Comparison of ENCODE assay signal across 14 cellular contexts in the genomic region with DNA sequence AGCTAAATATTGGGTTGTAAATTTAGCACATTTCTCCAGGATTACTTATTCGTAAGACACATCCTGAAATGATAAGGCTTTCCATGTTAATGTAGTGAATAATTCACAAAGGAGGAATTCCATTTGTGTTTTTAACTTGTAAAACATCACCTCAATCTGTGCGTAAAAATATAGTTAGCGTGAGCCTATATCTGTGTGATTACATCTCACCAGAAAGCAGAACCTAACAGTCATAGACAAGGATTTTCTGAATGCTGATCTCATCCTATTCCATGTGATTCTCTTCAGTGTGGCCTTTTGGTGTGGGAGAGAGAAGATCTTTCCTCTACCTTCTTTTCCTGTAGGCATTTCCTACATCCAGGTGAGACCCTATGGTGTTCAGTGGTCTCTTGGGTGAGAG.
DNase-seq lines count a peak whose midpoint lies in the region; ATAC-seq, FAIRE-seq and TF ChIP-seq lines count a peak whose summit lies in the region.
"Had no signal": no experiment of that assay in that cellular context is flagged by ENCODE, and none has a peak within 500 bp of the region (broad histone marks: within the 10 kb centered on the region; RNA-seq: fewer than 3 reads in every experiment).

No MANE protein-coding gene starts in this region.

- ATAC-seq in HG03378 (IDR thresholded peaks at IDR 0.05; ENCODE audit: unreplicated experiment), result no peak

- FAIRE-seq in endothelial cell of umbilical vein (lab: Jason Lieb, UNC), result no peak
- FAIRE-seq: GM18507 had no signal

- POLR2A ChIA-PET in MCF 10A (lab: Yijun Ruan, JAX) (interaction anchor here (1.3 to 2.9 kb wide), 3 partner anchors 9 to 143 kb away, joined by 3 to 10 read pairs (median 6); no protein-coding TSS in a partner anchor), endothelial cell of umbilical vein (lab: Charles Lee) (no interaction called here)

- TF ChIP-seq POLR2A in breast epithelium (IDR thresholded peaks at IDR 0.05), result no peak
- no peak for TF ChIP-seq POLR2A in endothelial cell of umbilical vein (IDR thresholded peaks at IDR 0.05; ENCODE audit: low read depth, low read length)

- no peak overlapping the region for H3K27ac ChIP-seq in breast epithelium
- peak overlapping the region; percentile 97 for H3K27ac ChIP-seq in endothelial cell of umbilical vein (ENCODE audit: insufficient read depth, low read depth, low read length)
- H3K27ac ChIP-seq in osteoblast (ENCODE audit: low read depth, low read length), result peak overlapping the region; percentile 97

- H3K27me3 ChIP-seq in breast epithelium, result no peaks in the 10 kb centered on the region
- H3K27me3 ChIP-seq in endothelial cell of umbilical vein (ENCODE audit: control insufficient read depth in 2 of 2, insufficient read depth in 2 of 2, low read length in 2 of 2), result no peaks in the 10 kb centered on the region
- no peaks in the 10 kb centered on the region for H3K27me3 ChIP-seq in osteoblast (ENCODE audit: insufficient read depth, low read length)

- no peak overlapping the region for H3K4me2 ChIP-seq in endothelial cell of umbilical vein (ENCODE audit: insufficient read depth, low read length)
- H3K4me2 ChIP-seq in osteoblast (ENCODE audit: insufficient read depth, low read length), result peak overlapping the region; percentile 43

- CTCF ChIA-PET in MCF 10A (lab: Yijun Ruan, JAX) (interaction anchor here (0.7 kb wide), 2 partner anchors 57 to 516 kb away, joined by 3 read pairs; no protein-coding TSS in a partner anchor), endothelial cell of umbilical vein (lab: Charles Lee) (no interaction called here)

- DNase-seq in MCF 10A (ENCODE audit: unreplicated experiment) (no peak), breast epithelium (ENCODE audit: low spot score in 2 of 2) (no peak), endothelial cell of umbilical vein (ENCODE audit: low read depth, low spot score) (peak; percentile 29), osteoblast (ENCODE audit: insufficient read length, low spot score, missing footprints) (no peak), UCSD-AML1 (lab: John Stamatoyannopoulos, UW; ENCODE audit: unreplicated experiment) (no peak), SIG-M5 treated with dmso at 0.1 percent for 504 hours (lab: John Stamatoyannopoulos, UW; ENCODE audit: unreplicated experiment) (no peak), ecto neural progenitor cell (ENCODE audit: low spot score) (no peak)
- DNase-seq: 8988T, Calu3, H9, NCI-H146, NCI-H69 had no signal

- peak overlapping the region; percentile 80 for H3K27ac Mint-ChIP-seq in MCF 10A (ENCODE audit: low read depth, unreplicated experiment)

- TF ChIP-seq CTCF in MCF 10A (IDR thresholded peaks at IDR 0.05; ENCODE audit: unreplicated experiment) (no peak), breast epithelium (IDR thresholded peaks at IDR 0.05) (no peak), endothelial cell of umbilical vein (IDR thresholded peaks at IDR 0.05; ENCODE audit: extremely low read depth in 1 of 2, insufficient read depth in 1 of 2, low read depth in 1 of 2, low read length in 2 of 2) (no peak), osteoblast (IDR thresholded peaks at IDR 0.05; ENCODE audit: extremely low read depth, low read depth, low read length) (no peak)

- dilution Hi-C loops in endothelial cell of umbilical vein (cut with MboI; ENCODE audit: extremely low pct_ligation_motif_present, low sequenced_read_pairs), result no loop called here

- H3K9me3 Mint-ChIP-seq in MCF 10A (ENCODE audit: unreplicated experiment), result no peaks in the 10 kb centered on the region
- H3K9me3 Mint-ChIP-seq: H9 had no signal

- no peak overlapping the region for H3K4me3 Mint-ChIP-seq in MCF 10A (ENCODE audit: unreplicated experiment)
- H3K4me3 Mint-ChIP-seq: H9 had no signal

- H3K9me1 ChIP-seq in endothelial cell of umbilical vein (replicated peaks; ENCODE audit: control insufficient read depth, extremely low read depth, insufficient read depth, low read length), result no peaks in the 10 kb centered on the region

- no peaks in the 10 kb centered on the region for H4K20me1 ChIP-seq in endothelial cell of umbilical vein (replicated peaks; ENCODE audit: control insufficient read depth, extremely low read depth, insufficient read depth, low read length)
- no peaks in the 10 kb centered on the region for H4K20me1 ChIP-seq in osteoblast (ENCODE audit: insufficient read depth, low read length)

- H3K36me3 ChIP-seq in breast epithelium (no peaks in the 10 kb centered on the region), endothelial cell of umbilical vein (ENCODE audit: control insufficient read depth in 2 of 2, extremely low read depth in 1 of 2, insufficient read depth in 2 of 2, low read length in 2 of 2) (no peaks in the 10 kb centered on the region), osteoblast (ENCODE audit: insufficient read depth, low read length) (no peaks in the 10 kb centered on the region)

- peaks cover 63% of the 10 kb centered on the region for H3K4me1 Mint-ChIP-seq in MCF 10A (ENCODE audit: insufficient read depth, unreplicated experiment)

- no TSS peak for BruUV-seq in MCF 10A (replicated peaks; lab: Mats Ljungman, UMichigan)
- no TSS peak for BruUV-seq in endothelial cell of umbilical vein (replicated peaks; lab: Mats Ljungman, UMichigan)

- no peaks in the 10 kb centered on the region for H3K9me3 ChIP-seq in breast epithelium
- H3K9me3 ChIP-seq in endothelial cell of umbilical vein (replicated peaks; ENCODE audit: control insufficient read depth, insufficient read depth, low read length), result no peaks in the 10 kb centered on the region
- H3K9me3 ChIP-seq in osteoblast (ENCODE audit: low read depth, low read length), result no peaks in the 10 kb centered on the region

- no peak overlapping the region for H3K9ac ChIP-seq in endothelial cell of umbilical vein (replicated peaks; ENCODE audit: extremely low read depth, insufficient read depth, low read length)

- H3K4me1 ChIP-seq in breast epithelium (no peaks in the 10 kb centered on the region), endothelial cell of umbilical vein (ENCODE audit: control insufficient read depth, extremely low read depth, insufficient read depth, low read length) (peaks cover 64% of the 10 kb centered on the region), osteoblast (ENCODE audit: insufficient read depth, low read length) (peaks cover 81% of the 10 kb centered on the region)

- peaks cover 16% of the 10 kb centered on the region for H3K36me3 Mint-ChIP-seq in MCF 10A (ENCODE audit: insufficient read depth, unreplicated experiment)

- no peaks in the 10 kb centered on the region for H3K27me3 Mint-ChIP-seq in MCF 10A (ENCODE audit: insufficient read depth, unreplicated experiment)

- H3K4me3 ChIP-seq in breast epithelium (no peak overlapping the region), endothelial cell of umbilical vein (replicated peaks in 1 of 3; ENCODE audit: insufficient read depth in 1 of 3, low read depth in 1 of 3, low read length in 3 of 3) (no peak overlapping the region), osteoblast (ENCODE audit: insufficient read depth, low read length) (no peak overlapping the region)

- H2AFZ ChIP-seq in endothelial cell of umbilical vein (ENCODE audit: low read depth, low read length) (no peak overlapping the region), osteoblast (ENCODE audit: low read length) (no peak overlapping the region)

- intact Hi-C loops in MCF 10A (cut with micrococcal nuclease) (loop anchor here (10.0 kb wide), 1 partner anchor 148 kb away; no protein-coding TSS in a partner anchor), breast epithelium (cut with DNase I; ENCODE audit: low total_unique reads) (no loop called here), endothelial cell of umbilical vein (cut with micrococcal nuclease) (loop anchor here (5.0 kb wide), 3 partner anchors 46 to 111 kb away; no protein-coding TSS in a partner anchor)

- H3K79me2 ChIP-seq in endothelial cell of umbilical vein (ENCODE audit: control insufficient read depth, insufficient read depth, low read length) (no peaks in the 10 kb centered on the region), osteoblast (ENCODE audit: insufficient read depth, low read length) (peaks cover 3% of the 10 kb centered on the region)

TF ChIP-seq in endothelial cell of umbilical vein, 7 proteins besides CTCF, POLR2A, EP300 and RAD21:
- TF ChIP-seq, protein P1, sequence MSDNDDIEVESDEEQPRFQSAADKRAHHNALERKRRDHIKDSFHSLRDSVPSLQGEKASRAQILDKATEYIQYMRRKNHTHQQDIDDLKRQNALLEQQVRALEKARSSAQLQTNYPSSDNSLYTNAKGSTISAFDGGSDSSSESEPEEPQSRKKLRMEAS (IDR thresholded peaks at IDR 0.05; ENCODE audit: insufficient read depth, insufficient read length), result no peak

Comparison
In these comparisons a context has a peak if more than half of its experiments do, and no peak if none do; other contexts are left out.
1. H3K27ac ChIP-seq: peak in endothelial cell of umbilical vein (single experiment) and osteoblast (single experiment); none in breast epithelium (0 of 2).